ENCODE assay signal across 8 cellular contexts in genomic region chr5:43312699-43313034, GRCh38. TPM values are rescaled to one million over a fixed set of nuclear protein-coding genes. Genes with fewer than 3 reads are reported as not detected.
A peak's percentile ranks its signal among the peaks of the same experiment; 100 is the strongest.
DNase-seq lines count a peak whose midpoint lies in the region; ATAC-seq, FAIRE-seq and TF ChIP-seq lines count a peak whose summit lies in the region.

No MANE protein-coding gene starts in this region.

- H4K20me1 ChIP-seq in PC-9 (ENCODE audit: insufficient read depth) (peaks cover 44% of the 10 kb centered on the region), H1 (replicated peaks in 1 of 2; ENCODE audit: control insufficient read depth in 1 of 2, insufficient read depth in 2 of 2, low read length in 2 of 2) (peaks cover 17 to 30% of the 10 kb centered on the region in 2 experiments)

- H3K79me1 ChIP-seq in H1 (ENCODE audit: low read depth, low read length), result no peaks in the 10 kb centered on the region

- H3K23ac ChIP-seq in H1 (ENCODE audit: insufficient read length), result no peak overlapping the region

- peaks cover 2% of the 10 kb centered on the region for H3K23me2 ChIP-seq in H1 (ENCODE audit: low read depth, low read length)

- peaks cover 44% of the 10 kb centered on the region for H3F3A ChIP-seq in PC-9 (ENCODE audit: insufficient read depth, low read depth)

- H3K36me3 Mint-ChIP-seq in activated CD8-positive, alpha-beta memory T cell treated with anti-CD3 and anti-CD28 coated beads, Interleukin-2, amount 10 ng/mL, durations not matched to agents 7 days and 5 days, result peaks cover 35% of the 10 kb centered on the region
- H3K36me3 Mint-ChIP-seq in neural crest cell (ENCODE audit: low read depth), result peaks cover 31% of the 10 kb centered on the region

- H2BK120ac ChIP-seq in H1 (replicated peaks; ENCODE audit: low read depth, low read length), result peak overlapping the region; percentile 80

- no peaks in the 10 kb centered on the region for H3K9me2 ChIP-seq in PC-9 (ENCODE audit: insufficient read depth)

- H3K9me3 ChIP-seq in PC-9 (ENCODE audit: insufficient read depth, low read depth), result peaks cover 6% of the 10 kb centered on the region; the same call in 1 of the 2 replicates
- no peaks in the 10 kb centered on the region for H3K9me3 ChIP-seq in H1 (ENCODE audit: insufficient read depth in 2 of 2, low read depth in 1 of 2, low read length in 1 of 2)

- peak; percentile 3 for ATAC-seq in activated CD8-positive, alpha-beta memory T cell treated with anti-CD3 and anti-CD28 coated beads, Interleukin-2, amount 10 ng/mL, durations not matched to agents 7 days and 5 days
- ATAC-seq in HG02885 (IDR thresholded peaks at IDR 0.05; ENCODE audit: poor library complexity, unreplicated experiment), result peak; percentile 3

- peak overlapping the region; percentile 78 for H3K4me2 ChIP-seq in PC-9
- peak overlapping the region; percentile 80 to 95 for H3K4me2 ChIP-seq in H1 (ENCODE audit: insufficient read depth in 1 of 2, low read depth in 2 of 2, low read length in 2 of 2)

- DNase-seq in activated CD8-positive, alpha-beta memory T cell treated with anti-CD3 and anti-CD28 coated beads, Interleukin-2, amount 10 ng/mL, durations not matched to agents 7 days and 5 days, result no peak
- no peak for DNase-seq in activated CD8-positive, alpha-beta memory T cell treated with anti-CD3 and anti-CD28 coated beads, Interleukin-2, amount 50 U/mL, for 4 hours
- DNase-seq in PC-9 (no peak), H1 (ENCODE audit: low read depth in 1 of 2, low spot score in 2 of 2) (no peak), neural crest cell (ENCODE audit: low read depth, low spot score) (no peak), NCI-H2081 treated with DMSO at 0.1 percent for 48 hours (lab: John Stamatoyannopoulos, UW) (no peak)
- DNase-seq in stimulated activated CD4-positive, alpha-beta T cell treated with anti-CD3 and anti-CD28 coated beads, Interleukin-4, amount 100 ng/mL, for 4 hours, result no peak

- H4K5ac ChIP-seq in H1 (ENCODE audit: insufficient read length, low read depth, low read length), result peak overlapping the region; percentile 78

- H3K27ac Mint-ChIP-seq in activated CD8-positive, alpha-beta memory T cell treated with anti-CD3 and anti-CD28 coated beads, Interleukin-2, amount 10 ng/mL, durations not matched to agents 7 days and 5 days, result peak overlapping the region; percentile 96
- peak overlapping the region; percentile 95 for H3K27ac Mint-ChIP-seq in neural crest cell (ENCODE audit: unreplicated experiment)

- intact Hi-C loops in PC-9 (cut with micrococcal nuclease; ENCODE audit: unreplicated experiment), result loop anchor here (1.0 to 10.0 kb wide), 13 partner anchors 76 to 460 kb away; partner anchors contain the start of genes C5orf34, NNT, PAIP1 and TMEM267

- no peak overlapping the region for H2BK20ac ChIP-seq in H1 (ENCODE audit: low read length)

- peak overlapping the region; percentile 45 for H3K4ac ChIP-seq in H1 (replicated peaks; ENCODE audit: insufficient read length, low read depth, low read length)

- H3K56ac ChIP-seq in H1 (replicated peaks; ENCODE audit: insufficient read length, low read depth, low read length), result peak overlapping the region; percentile 91

- peak overlapping the region; percentile 93; the same call in 1 of the 2 replicates for H4K8ac ChIP-seq in H1 (ENCODE audit: extremely low read depth, insufficient read depth, low read length)

- H3K14ac ChIP-seq in H1 (ENCODE audit: insufficient read length), result no peak overlapping the region

- H3K36me3 ChIP-seq in PC-9 (ENCODE audit: low read depth), result peaks cover 31% of the 10 kb centered on the region
- H3K36me3 ChIP-seq in H1 (ENCODE audit: control insufficient read depth in 2 of 4, insufficient read depth in 4 of 4, low read length in 3 of 4), result peaks cover 0 to 21% (median 0%) of the 10 kb centered on the region in 4 experiments; a peak in 1 of 8 replicates

- H3K27me3 ChIP-seq in PC-9 (ENCODE audit: insufficient read depth, low read depth) (no peaks in the 10 kb centered on the region), H1 (replicated peaks in 1 of 4; ENCODE audit: control insufficient read depth in 3 of 4, extremely low read depth in 1 of 4, insufficient read depth in 3 of 4, low read length in 3 of 4) (no peaks in the 10 kb centered on the region)

- H3K27ac ChIP-seq in PC-9 (peak overlapping the region; percentile 73), H1 (ENCODE audit: low read depth, low read length) (peak overlapping the region; percentile 81)

- H2BK15ac ChIP-seq in H1 (ENCODE audit: low read length), result no peak overlapping the region

- H3K4me3 Mint-ChIP-seq in activated CD8-positive, alpha-beta memory T cell treated with anti-CD3 and anti-CD28 coated beads, Interleukin-2, amount 10 ng/mL, durations not matched to agents 7 days and 5 days, result peak overlapping the region; percentile 99
- H3K4me3 Mint-ChIP-seq in neural crest cell, result peak overlapping the region; percentile 97

- BruUV-seq in PC-9 (replicated peaks; lab: Mats Ljungman, UMichigan), result no TSS peak

- H3K79me2 ChIP-seq in PC-9 (ENCODE audit: low read depth) (peaks cover 55% of the 10 kb centered on the region), H1 (ENCODE audit: control insufficient read depth in 1 of 2, insufficient read depth in 2 of 2, low read length in 2 of 2) (peaks cover 40 to 56% of the 10 kb centered on the region in 2 experiments)

- TF ChIP-seq CTCF in PC-9 (conservative IDR thresholded peaks at IDR 0.05) (no peak; the same call in 1 of the 2 replicates), H1 (IDR thresholded peaks at IDR 0.05; ENCODE audit: control extremely low read depth in 1 of 3, insufficient read depth in 1 of 3, low read depth in 1 of 3, low read length in 3 of 3) (no peak), neural crest cell (conservative IDR thresholded peaks at IDR 0.05) (no peak)

- no peak for TF ChIP-seq EP300 in H1 (IDR thresholded peaks at IDR 0.05; ENCODE audit: borderline replicate concordance in 1 of 2, low read depth in 2 of 2, low read length in 2 of 2)

- CTCF ChIA-PET in activated CD8-positive, alpha-beta memory T cell treated with anti-CD3 and anti-CD28 coated beads, Interleukin-2, amount 10 ng/mL, durations not matched to agents 7 days and 5 days (lab: Charles Lee), result interaction anchor here (0.6 to 2.9 kb wide), 14 partner anchors 9 to 271 kb away, joined by 3 to 16 read pairs (median 4); partner anchors contain the start of gene TMEM267
- CTCF ChIA-PET in PC-9 (lab: Charles Lee), result interaction anchor here (0.5 to 3.5 kb wide), 3 partner anchors 77 to 1794 kb away, joined by 3 to 35 read pairs (median 6); partner anchors contain the start of gene TMEM267
- CTCF ChIA-PET in H1 (lab: Charles Lee; ENCODE audit: partially characterized antibody), result interaction anchor here (0.8 to 2.6 kb wide), 9 partner anchors 9 to 249 kb away, joined by 3 to 12 read pairs (median 3); partner anchors contain the start of genes NIM1K and TMEM267

- peak overlapping the region; percentile 91 for H4K91ac ChIP-seq in H1 (replicated peaks; ENCODE audit: insufficient read length, low read length)

- peaks cover 72% of the 10 kb centered on the region for H3K4me1 ChIP-seq in PC-9 (replicated peaks; ENCODE audit: insufficient read depth)
- peaks cover 0 to 14% (median 10%) of the 10 kb centered on the region in 4 experiments; a peak in 6 of 7 replicates for H3K4me1 ChIP-seq in H1 (replicated peaks in 1 of 4; ENCODE audit: control insufficient read depth in 3 of 4, insufficient read depth in 4 of 4, low read length in 3 of 4)

- H3K4me3 ChIP-seq in PC-9, result peak overlapping the region; percentile 72
- peak overlapping the region; percentile 63 to 93 (median 90) for H3K4me3 ChIP-seq in H1 (ENCODE audit: extremely low read depth in 1 of 4, insufficient read depth in 2 of 4, low read depth in 3 of 4, low read length in 4 of 4)

- H2BK5ac ChIP-seq in H1 (ENCODE audit: low read depth, low read length), result peak overlapping the region; percentile 97; the same call in 1 of the 2 replicates

- H3K27me3 Mint-ChIP-seq in activated CD8-positive, alpha-beta memory T cell treated with anti-CD3 and anti-CD28 coated beads, Interleukin-2, amount 10 ng/mL, durations not matched to agents 7 days and 5 days, result no peaks in the 10 kb centered on the region
- H3K27me3 Mint-ChIP-seq in neural crest cell (ENCODE audit: low read depth), result no peaks in the 10 kb centered on the region

- H2BK12ac ChIP-seq in H1 (ENCODE audit: low read depth, low read length), result peak overlapping the region; percentile 42; the same call in 1 of the 2 replicates

- WGBS in H1 (ENCODE audit: extremely low coverage in 1 of 2, insufficient coverage in 1 of 2, insufficient read length in 1 of 2, insufficient replicate concordance in 2 of 2, low coverage in 1 of 2, low lambda C conversion rate in 2 of 2, missing lambda C conversion rate in 1 of 2), 2 experiments, result 3% methylated on average over 9 of the region's 9 CpGs; no CpG with 5 or more reads in 1 of the 2 experiments

- no peak for FAIRE-seq in H1 (lab: Jason Lieb, UNC)

- H2AFZ ChIP-seq in PC-9 (peak overlapping the region; percentile 83), H1 (ENCODE audit: low read length) (no peak overlapping the region)

- TF ChIP-seq POLR2A in H1 (IDR thresholded peaks at IDR 0.05; ENCODE audit: control extremely low read depth in 1 of 2, low read depth in 2 of 2, low read length in 2 of 2), result no peak

- peak overlapping the region; percentile 78 to 85 (median 82) for H3K9ac ChIP-seq in H1 (replicated peaks in 1 of 4; ENCODE audit: extremely low read depth in 1 of 4, low read depth in 3 of 4, low read length in 3 of 4)

- H2AK5ac ChIP-seq in H1 (ENCODE audit: low read depth, low read length), result no peak overlapping the region

- POLR2A ChIA-PET in PC-9 (lab: Charles Lee; ENCODE audit: unreplicated experiment) (interaction anchor here (0.5 to 1.7 kb wide), 8 partner anchors 167 to 1422 kb away, joined by 3 to 42 read pairs (median 7); partner anchors contain the start of genes C5orf34, TMEM267 and ZNF131), H1 (lab: Charles Lee; ENCODE audit: partially characterized antibody) (interaction anchor here (1.0 to 2.2 kb wide), 6 partner anchors 10 to 213 kb away, joined by 3 to 9 read pairs (median 4); partner anchors contain the start of genes TMEM267 and ZNF131)

- TF ChIP-seq RAD21 in H1 (IDR thresholded peaks at IDR 0.05 in 1 of 2, conservative IDR thresholded peaks at IDR 0.05 in 1 of 2; ENCODE audit: low read depth in 2 of 2, low read length in 2 of 2), result no peak

- H3K9me3 Mint-ChIP-seq in activated CD8-positive, alpha-beta memory T cell treated with anti-CD3 and anti-CD28 coated beads, Interleukin-2, amount 10 ng/mL, durations not matched to agents 7 days and 5 days (ENCODE audit: low read depth), result peaks cover 2% of the 10 kb centered on the region
- H3K9me3 Mint-ChIP-seq in neural crest cell, result peaks cover 19% of the 10 kb centered on the region

- peaks cover 68% of the 10 kb centered on the region for H3K4me1 Mint-ChIP-seq in activated CD8-positive, alpha-beta memory T cell treated with anti-CD3 and anti-CD28 coated beads, Interleukin-2, amount 10 ng/mL, durations not matched to agents 7 days and 5 days
- H3K4me1 Mint-ChIP-seq in neural crest cell, result peaks cover 69% of the 10 kb centered on the region

- 0 out of 2 replicates have a peak overlapping the region, but pooled peaks have one; percentile 78 for H3K18ac ChIP-seq in H1 (ENCODE audit: extremely low read depth, low read length)

RNA-seq across cellular contexts. Expression of gene HMGCS1, which starts 0.5 kb away (rescaled TPM):
- total RNA-seq in activated CD8-positive, alpha-beta memory T cell treated with anti-CD3 and anti-CD28 coated beads, Interleukin-2, amount 10 ng/mL, durations not matched to agents 7 days and 5 days, result 100 to 1,000 TPM in 1 of 2 experiments, 10 to 100 TPM in 1; 91.4 to 121 TPM
- total RNA-seq in PC-9 (2021), result 152 and 189 TPM in 2 replicates
- 230 and 236 TPM in 2 replicates for total RNA-seq in H1 (2021; fragmentation: NEBNext Ultra II Directional; extraction: Animal tissue kit (Norgen Biotek cat#: 25700))
- polyA plus RNA-seq in H1 (2011; rRNA removed), result 45.2 and 63.6 TPM in 2 replicates
- polyA plus RNA-seq in H1 (2011; cell fraction: cytosol; rRNA removed), result 91.4 TPM
- 34.7 TPM for polyA plus RNA-seq in H1 (2011; cell fraction: nucleus; rRNA removed)
- 121 to 218 TPM (median 145 TPM) in 4 replicates for polyA plus RNA-seq in H1 (2012, experiment 1 of 2)
- 11.8 TPM for polyA plus RNA-seq in H1 (2012, experiment 2 of 2)
- polyA plus RNA-seq in H1 (2013, experiment 1 of 2), result 214 TPM
- 235 TPM for polyA plus RNA-seq in H1 (2013, experiment 2 of 2)
- polyA minus RNA-seq in H1 (2011; rRNA and poly(A)+ RNA removed), result 152 and 224 TPM in 2 replicates
- polyA minus RNA-seq in H1 (2011; cell fraction: cytosol; rRNA and poly(A)+ RNA removed), result 128 TPM
- 107 TPM for polyA minus RNA-seq in H1 (2011; cell fraction: nucleus; rRNA and poly(A)+ RNA removed)
- 518 and 529 TPM in 2 replicates for total RNA-seq in neural crest cell
